8 cellular contexts compared by ENCODE assay signal in the genomic region with DNA sequence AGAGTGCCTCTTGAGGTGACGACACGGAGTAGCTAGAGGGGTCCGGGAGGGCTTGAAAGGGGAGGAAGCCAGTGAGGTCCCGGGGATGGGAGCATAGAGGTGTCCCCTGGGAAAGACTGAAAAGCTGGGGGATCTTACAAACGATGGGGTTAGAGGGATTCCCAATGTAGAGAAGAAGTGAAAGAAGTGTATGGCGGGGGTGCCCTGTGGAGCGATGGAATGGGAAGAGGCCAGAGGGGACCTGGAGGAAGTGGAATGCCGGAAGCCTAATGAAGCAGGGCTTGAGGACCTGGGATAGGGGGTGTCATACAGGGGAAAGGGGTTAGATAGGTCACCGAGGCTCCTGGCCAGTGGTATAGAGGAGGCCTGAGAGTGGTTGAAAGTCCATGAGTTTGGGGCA. TPM values are rescaled to one million over a fixed set of nuclear protein-coding genes. Genes with fewer than 3 reads are reported as not detected.
DNase-seq lines count a peak whose midpoint lies in the region; ATAC-seq and TF ChIP-seq lines count a peak whose summit lies in the region.

No MANE protein-coding gene starts in this region.

- no peaks in the 10 kb centered on the region for H3K27me3 Mint-ChIP-seq in T-cell

- H3K27ac ChIP-seq in foreskin keratinocyte: peak overlapping the region; percentile 76

- no peaks in the 10 kb centered on the region for H3K9me3 Mint-ChIP-seq in T-cell

- peak; percentile 45 for DNase-seq in H7
- DNase-seq in T-cell: no peak
- no peak for DNase-seq in foreskin keratinocyte
- DNase-seq in skeletal muscle cell (ENCODE audit: low read depth): no peak
- DNase-seq in NCI-H2196 treated with DMSO at 0.1 percent for 48 hours (lab: John Stamatoyannopoulos, UW; ENCODE audit: unreplicated experiment): no peak

- H3K4me3 Mint-ChIP-seq in T-cell: peak overlapping the region; percentile 84 to 89 (median 87)

- no peaks in the 10 kb centered on the region for H3K36me3 ChIP-seq in H7 (replicated peaks; ENCODE audit: control insufficient read depth, insufficient read depth, low read length)

- no peaks in the 10 kb centered on the region for H3K4me1 ChIP-seq in foreskin keratinocyte

- POLR2A ChIA-PET in T-cell (lab: Charles Lee): interaction anchor here (0.6 to 1.6 kb wide), 4 partner anchors 49 to 127 kb away, joined by 4 to 12 read pairs (median 6); a partner anchor contains a TSS

- CTCF ChIA-PET in T-cell (lab: Charles Lee): interaction anchor here in 1 of 2 donors (0.6 to 1.1 kb wide), 4 partner anchors 50 to 774 kb away, joined by 3 to 9 read pairs (median 4); a partner anchor contains a TSS

- H3K36me3 Mint-ChIP-seq in T-cell: peaks cover 8% of the 10 kb centered on the region

- H3K4me3 ChIP-seq in H7 (ENCODE audit: insufficient read depth, low read depth, low read length) (peak overlapping the region; percentile 66), skeletal muscle cell (ENCODE audit: low read depth, low read length) (peak overlapping the region; percentile 79)

- peaks cover 38 to 46% (median 45%) of the 10 kb centered on the region in 3 donors for H3K4me1 Mint-ChIP-seq in T-cell

- no peak for TF ChIP-seq CTCF in foreskin keratinocyte (conservative IDR thresholded peaks at IDR 0.05)

- ATAC-seq in T-cell (replicated peaks in 1 of 4): no peak
- no peak for ATAC-seq in foreskin keratinocyte
- ATAC-seq in GM21576 (IDR thresholded peaks at IDR 0.05; ENCODE audit: unreplicated experiment): no peak
- no peak for ATAC-seq in HG03342 (IDR thresholded peaks at IDR 0.05; ENCODE audit: unreplicated experiment)
- no peak for ATAC-seq in HG02885 (IDR thresholded peaks at IDR 0.05; ENCODE audit: poor library complexity, unreplicated experiment)

- H3K27ac Mint-ChIP-seq in T-cell: peak overlapping the region; percentile 69 to 79

- H3K27me3 ChIP-seq in H7 (ENCODE audit: control insufficient read depth, insufficient read depth, low read length) (no peaks in the 10 kb centered on the region), foreskin keratinocyte (no peaks in the 10 kb centered on the region)

RNA-seq across cellular contexts. Expression of a gene that starts 0.6 kb away (rescaled TPM):
- 208 and 249 TPM in 2 replicates for total RNA-seq in H7 (2014; rRNA removed; shearing (Covaris generic))
- total RNA-seq in T-cell (10 to 100 TPM; 49.6 to 64.8 (median 62.2) TPM), foreskin keratinocyte (68.0 and 70.1 TPM in 2 replicates)
- 58.2 and 60.9 TPM in 2 replicates for polyA plus RNA-seq in foreskin keratinocyte

RNA-seq across cellular contexts. Expression of a gene that starts 4.3 kb away (rescaled TPM):
- total RNA-seq in H7 (2014; rRNA removed; shearing (Covaris generic)): 0.24 and 0.52 TPM in 2 replicates
- total RNA-seq in T-cell: 1 to 10 TPM in 3 of 5 donors, under 1 TPM in 2; 0.23 to 4.1 (median 2.1) TPM
- 0.10 and 0.18 TPM in 2 replicates for total RNA-seq in foreskin keratinocyte
- 0.13 and 0.15 TPM in 2 replicates for polyA plus RNA-seq in foreskin keratinocyte

RNA-seq across cellular contexts. Expression of a gene that starts 45.7 kb away (rescaled TPM):
- total RNA-seq in H7 (2014; rRNA removed; shearing (Covaris generic)): 48.5 and 49.5 TPM in 2 replicates
- 10 to 100 TPM; 12.8 to 31.2 (median 23.7) TPM for total RNA-seq in T-cell
- total RNA-seq in foreskin keratinocyte: 10.6 and 12.3 TPM in 2 replicates
- polyA plus RNA-seq in foreskin keratinocyte: 13.1 and 15.7 TPM in 2 replicates

RNA-seq across cellular contexts. Expression of a gene that starts 50.7 kb away (rescaled TPM):
- 49.3 and 53.5 TPM in 2 replicates for total RNA-seq in H7 (2014; rRNA removed; shearing (Covaris generic))
- total RNA-seq in T-cell: 10 to 100 TPM; 46.0 to 64.1 (median 57.6) TPM
- total RNA-seq in foreskin keratinocyte: 24.8 and 25.8 TPM in 2 replicates
- polyA plus RNA-seq in foreskin keratinocyte: 37.8 and 41.5 TPM in 2 replicates
